In the genomic region with DNA sequence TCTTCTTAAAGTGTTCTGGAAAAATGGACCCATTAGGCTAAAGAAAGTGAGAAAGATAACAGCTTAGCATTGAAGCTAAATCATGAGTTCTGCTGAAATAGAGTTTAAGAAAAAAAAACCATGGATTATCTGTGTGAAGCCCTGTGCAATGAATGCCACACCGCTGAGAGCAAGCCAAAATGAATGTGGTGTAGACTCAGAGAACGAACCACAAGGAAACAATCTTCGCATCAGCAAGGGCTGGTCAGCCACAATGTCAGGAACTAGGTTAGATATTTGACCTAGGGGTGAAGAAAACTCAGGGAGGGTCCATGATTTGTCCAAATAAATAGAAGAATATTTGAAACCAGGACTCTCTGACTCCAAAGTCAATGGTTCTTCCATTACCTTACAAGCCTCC, we compare ENCODE assay signal across 24 cellular contexts.
"Had no signal": no experiment of that assay in that cellular context is flagged by ENCODE, and none has a peak within 500 bp of the region (broad histone marks: within the 10 kb centered on the region; RNA-seq: fewer than 3 reads in every experiment).

No MANE protein-coding gene starts in this region.

- H3K4me1 ChIP-seq: breast epithelium had no signal

- ATAC-seq: activated naive CD8-positive, alpha-beta T cell treated with anti-CD3 and anti-CD28 coated beads, Interleukin-2, amount 50 U/mL, for 24 hours; activated T-cell treated with anti-CD3 and anti-CD28 coated beads, Interleukin-2, amount 50 U/mL, for 72 hours; right lobe of liver; stimulated activated effector memory CD8-positive, alpha-beta T cell treated with anti-CD3 and anti-CD28 coated beads, Interleukin-12 subunit alpha, Interleukin-12 subunit beta, amount 100 ng/mL, for 72 hours; T-helper 17 cell had no signal

- H3K9me3 ChIP-seq: breast epithelium, esophagus squamous epithelium, left ventricle myocardium inferior, right lobe of liver, stomach, suprapubic skin, tibial nerve had no signal

- H3K4me3 ChIP-seq: breast epithelium, coronary artery, esophagus squamous epithelium, left ventricle myocardium inferior, right lobe of liver, stomach, suprapubic skin, tibial nerve had no signal

- H3K36me3 ChIP-seq: breast epithelium, right lobe of liver had no signal

- H3K27ac ChIP-seq: breast epithelium, coronary artery, esophagus squamous epithelium, left ventricle myocardium inferior, right lobe of liver, stomach, suprapubic skin, tibial nerve had no signal

- DNase-seq: activated CD4-positive, alpha-beta memory T cell treated with anti-CD3 and anti-CD28 coated beads for 36 hours; activated CD4-positive, alpha-beta T cell treated with anti-CD3 and anti-CD28 coated beads for 48 hours; activated effector memory CD4-positive, alpha-beta T cell treated with anti-CD3 and anti-CD28 coated beads, Interleukin-2, amount 50 U/mL, for 16 hours; activated naive CD4-positive, alpha-beta T cell treated with anti-CD3 and anti-CD28 coated beads, Interleukin-2, amount 50 U/mL, for 16 hours; activated naive CD8-positive, alpha-beta T cell treated with anti-CD3 and anti-CD28 coated beads, Interleukin-2, amount 50 U/mL, for 24 hours; activated T-cell treated with anti-CD3 and anti-CD28 coated beads, Interleukin-2, amount 50 U/mL, for 72 hours; anterior cingulate cortex; esophagus squamous epithelium; immature natural killer cell; left ventricle myocardium inferior; mammary epithelial cell; nephron progenitor cell; right lobe of liver; small intestine; stimulated activated CD4-positive, alpha-beta T cell treated with anti-CD3 and anti-CD28 coated beads, Interleukin-2, amount 100 ng/mL, for 24 hours; stomach; SW 1271; T-helper 17 cell had no signal

- H3K27me3 ChIP-seq: breast epithelium, esophagus squamous epithelium, right lobe of liver, stomach, suprapubic skin, tibial nerve had no signal

- FAIRE-seq: small intestine, urothelium cell line had no signal
